7 cellular contexts compared by ENCODE assay signal in the genomic region with DNA sequence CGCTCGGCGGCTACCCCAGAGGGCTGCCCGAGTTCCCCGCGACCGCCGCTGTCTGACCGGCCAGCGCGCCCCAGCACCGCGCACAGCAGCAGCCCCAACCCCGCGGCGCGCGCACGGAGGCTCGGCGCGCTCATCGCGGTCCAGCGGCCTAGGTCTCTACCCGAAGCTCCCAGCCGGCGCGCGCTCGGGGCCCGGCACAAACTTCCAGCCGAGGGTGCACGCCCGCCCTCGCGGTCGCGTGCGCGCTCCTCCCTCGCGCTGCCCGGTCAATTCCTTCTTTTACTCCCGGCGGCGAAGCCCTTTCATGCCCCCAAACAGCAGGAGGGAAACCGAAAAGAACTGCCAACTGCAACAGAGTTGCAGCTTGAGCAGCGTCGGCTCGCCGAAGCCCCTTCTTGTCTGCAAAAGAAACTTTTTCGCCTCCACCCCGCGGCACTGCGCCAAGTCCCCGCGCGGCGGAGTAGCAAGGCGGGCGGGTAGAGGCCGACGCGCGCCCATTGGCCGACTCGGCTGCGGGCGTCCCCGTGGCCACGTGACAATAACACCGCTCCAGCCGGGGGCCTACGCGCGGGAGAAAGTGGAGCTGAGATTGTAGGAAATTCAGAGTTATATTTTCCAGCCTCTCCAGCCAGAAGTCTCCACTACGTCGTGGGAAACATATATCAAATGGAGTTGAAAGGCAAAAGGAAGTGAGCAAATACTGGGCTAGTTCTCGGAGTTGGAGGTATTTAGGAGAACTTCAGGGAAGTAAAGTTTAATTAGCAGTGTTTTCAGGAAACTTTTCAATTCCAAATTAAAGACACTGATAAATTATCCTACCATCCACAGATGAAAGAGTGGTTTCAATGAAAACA. TPM values are rescaled to one million over a fixed set of nuclear protein-coding genes. Genes with fewer than 3 reads are reported as not detected.
DNase-seq lines count a peak whose midpoint lies in the region; FAIRE-seq and TF ChIP-seq lines count a peak whose summit lies in the region.

LRIG3 (minus strand) TSS at position 403 of the 854 bp plus-strand sequence; CDS start at position 134, 269 bp downstream.

- H2BK12ac ChIP-seq in H1 (ENCODE audit: low read depth, low read length): no peak within 1 kb of the TSS; the same call in 1 of the 2 replicates

- TF ChIP-seq EP300 in Ishikawa (IDR thresholded peaks at IDR 0.05; ENCODE audit: borderline replicate concordance) (no peak; the same call in 1 of the 2 replicates), H1 (IDR thresholded peaks at IDR 0.05; ENCODE audit: borderline replicate concordance in 1 of 2, low read depth in 2 of 2, low read length in 2 of 2) (no peak)

- peak within 1 kb of the TSS; percentile 50 to 76 (median 61) for H3K4me3 ChIP-seq in H1 (ENCODE audit: extremely low read depth in 1 of 4, insufficient read depth in 2 of 4, low read depth in 3 of 4, low read length in 4 of 4)
- peak within 1 kb of the TSS; percentile 73 for H3K4me3 ChIP-seq in lower leg skin (ENCODE audit: low read depth, poor library complexity, severe bottlenecking)
- peak within 1 kb of the TSS; percentile 76 to 95 for H3K4me3 ChIP-seq in stomach smooth muscle (ENCODE audit: low read length in 2 of 2)

- no peak for TF ChIP-seq POLR2A in H1 (IDR thresholded peaks at IDR 0.05; ENCODE audit: control extremely low read depth in 1 of 2, low read depth in 2 of 2, low read length in 2 of 2)
- TF ChIP-seq POLR2A in lower leg skin (IDR thresholded peaks at IDR 0.05): no peak

- no peak within 1 kb of the TSS for H2AK5ac ChIP-seq in H1 (ENCODE audit: low read depth, low read length)

- H4K20me1 ChIP-seq in H1 (replicated peaks in 1 of 2; ENCODE audit: control insufficient read depth in 1 of 2, insufficient read depth in 2 of 2, low read length in 2 of 2): no peaks in the 10 kb centered on the region

- POLR2A ChIA-PET in H1 (lab: Charles Lee; ENCODE audit: partially characterized antibody): interaction anchor here (0.6 to 1.9 kb wide), 2 partner anchors 13 to 110 kb away, joined by 3 to 6 read pairs; no protein-coding TSS in a partner anchor

- peak within 1 kb of the TSS; percentile 90 for H2AFZ ChIP-seq in H1 (ENCODE audit: low read length)

- H2BK20ac ChIP-seq in H1 (ENCODE audit: low read length): no peak within 1 kb of the TSS

- H3K27ac ChIP-seq in H1 (ENCODE audit: low read depth, low read length) (peak within 1 kb of the TSS; percentile 24; the same call in 1 of the 2 replicates), stomach smooth muscle (ENCODE audit: low read length) (peak within 1 kb of the TSS; percentile 90)

- peak within 1 kb of the TSS; percentile 63 for H4K5ac ChIP-seq in H1 (ENCODE audit: insufficient read length, low read depth, low read length)

- no peak within 1 kb of the TSS for H3K23ac ChIP-seq in H1 (ENCODE audit: insufficient read length)

- H2BK5ac ChIP-seq in H1 (ENCODE audit: low read depth, low read length): no peak within 1 kb of the TSS; the same call in 1 of the 2 replicates

- CTCF ChIA-PET in H1 (lab: Charles Lee; ENCODE audit: partially characterized antibody): interaction anchor here (0.6 to 2.6 kb wide), 5 partner anchors 11 to 380 kb away, joined by 3 to 15 read pairs (median 3); no protein-coding TSS in a partner anchor

- peak within 1 kb of the TSS; percentile 39 for H4K91ac ChIP-seq in H1 (replicated peaks; ENCODE audit: insufficient read length, low read length)

- DNase-seq in GM13976 (ENCODE audit: low spot score) (peak; percentile 76), GOT3 (lab: John Stamatoyannopoulos, UW) (peak; percentile 96), SW 1271 (lab: John Stamatoyannopoulos, UW) (peak; percentile 50 to 79), H1 (ENCODE audit: low read depth in 1 of 2, low spot score in 2 of 2) (peak in 1 of 2 experiments; percentile 83), lower leg skin (ENCODE audit: low spot score in 2 of 2) (peak; percentile 86 to 97)

- TF ChIP-seq RAD21 in Ishikawa (IDR thresholded peaks at IDR 0.05; ENCODE audit: low read depth) (no peak), H1 (IDR thresholded peaks at IDR 0.05 in 1 of 2, conservative IDR thresholded peaks at IDR 0.05 in 1 of 2; ENCODE audit: low read depth in 2 of 2, low read length in 2 of 2) (no peak)

- H3K27me3 ChIP-seq in H1 (replicated peaks in 1 of 4; ENCODE audit: control insufficient read depth in 3 of 4, extremely low read depth in 1 of 4, insufficient read depth in 3 of 4, low read length in 3 of 4): peaks cover 0 to 7% (median 2%) of the 10 kb centered on the region in 4 experiments; a peak in 2 of 7 replicates
- no peaks in the 10 kb centered on the region for H3K27me3 ChIP-seq in stomach smooth muscle (ENCODE audit: control insufficient read depth in 1 of 2, insufficient read depth in 2 of 2, low read length in 2 of 2)

- peaks cover 0 to 6% (median 2%) of the 10 kb centered on the region in 4 experiments; a peak in 4 of 7 replicates for H3K4me1 ChIP-seq in H1 (replicated peaks in 1 of 4; ENCODE audit: control insufficient read depth in 3 of 4, insufficient read depth in 4 of 4, low read length in 3 of 4)
- peaks cover 2% of the 10 kb centered on the region for H3K4me1 ChIP-seq in stomach smooth muscle (ENCODE audit: control insufficient read depth, insufficient read depth, low read length)

- WGBS in H1 (ENCODE audit: extremely low coverage in 1 of 2, insufficient coverage in 1 of 2, insufficient read length in 1 of 2, insufficient replicate concordance in 2 of 2, low coverage in 1 of 2, low lambda C conversion rate in 2 of 2, missing lambda C conversion rate in 1 of 2), 2 experiments: 2% methylated on average over 38 of the region's 80 CpGs; no CpG with 5 or more reads in 1 of the 2 experiments
- 0 to 1% methylated on average over 49 to 58 of the region's 80 CpGs for whole genome bisulfite sequencing in lower leg skin, 2 donors

- peak within 1 kb of the TSS; percentile 56 to 78 (median 61) for H3K9ac ChIP-seq in H1 (replicated peaks in 1 of 4; ENCODE audit: extremely low read depth in 1 of 4, low read depth in 3 of 4, low read length in 3 of 4)
- peak within 1 kb of the TSS; percentile 78 to 91 for H3K9ac ChIP-seq in stomach smooth muscle (ENCODE audit: low read length in 2 of 2)

- peaks cover 0 to 24% of the 10 kb centered on the region in 2 experiments; a peak in 2 of 4 replicates for H3K79me2 ChIP-seq in H1 (ENCODE audit: control insufficient read depth in 1 of 2, insufficient read depth in 2 of 2, low read length in 2 of 2)

- peak within 1 kb of the TSS; percentile 67 for H3K56ac ChIP-seq in H1 (replicated peaks; ENCODE audit: insufficient read length, low read depth, low read length)

- no peak for FAIRE-seq in H1 (lab: Jason Lieb, UNC)

- peak within 1 kb of the TSS; percentile 84 to 95 for H3K4me2 ChIP-seq in H1 (ENCODE audit: insufficient read depth in 1 of 2, low read depth in 2 of 2, low read length in 2 of 2)

- H2BK15ac ChIP-seq in H1 (ENCODE audit: low read length): peak within 1 kb of the TSS; percentile 81; the same call in 1 of the 2 replicates

- H3K14ac ChIP-seq in H1 (ENCODE audit: insufficient read length): peak within 1 kb of the TSS; percentile 33

- H3K79me1 ChIP-seq in H1 (ENCODE audit: low read depth, low read length): no peaks in the 10 kb centered on the region

- H3K9me3 ChIP-seq in H1 (ENCODE audit: insufficient read depth in 2 of 2, low read depth in 1 of 2, low read length in 1 of 2) (no peaks in the 10 kb centered on the region), stomach smooth muscle (ENCODE audit: control insufficient read depth in 2 of 2, low read length in 2 of 2) (no peaks in the 10 kb centered on the region)

- intact Hi-C loops in lower leg skin (cut with DNase I; ENCODE audit: low total_unique reads): no loop called here

- H3K23me2 ChIP-seq in H1 (ENCODE audit: low read depth, low read length): peaks cover 9% of the 10 kb centered on the region

- no peak within 1 kb of the TSS for H2BK120ac ChIP-seq in H1 (replicated peaks; ENCODE audit: low read depth, low read length)

- TF ChIP-seq CTCF in GM13976 (IDR thresholded peaks at IDR 0.05; ENCODE audit: borderline replicate concordance, control extremely low read depth, extremely low read depth, insufficient read depth, missing control alignments) (no peak), H1 (IDR thresholded peaks at IDR 0.05; ENCODE audit: control extremely low read depth in 1 of 3, insufficient read depth in 1 of 3, low read depth in 1 of 3, low read length in 3 of 3) (peak in 1 of 3 experiments; percentile 14; a peak in 1 of 4 replicates), lower leg skin (IDR thresholded peaks at IDR 0.05) (no peak)

- peak within 1 kb of the TSS; percentile 92 for H3K18ac ChIP-seq in H1 (ENCODE audit: extremely low read depth, low read length)

- H3K36me3 ChIP-seq in H1 (ENCODE audit: control insufficient read depth in 2 of 4, insufficient read depth in 4 of 4, low read length in 3 of 4) (no peaks in the 10 kb centered on the region), stomach smooth muscle (ENCODE audit: control insufficient read depth in 2 of 2, insufficient read depth in 2 of 2, low read length in 2 of 2) (no peaks in the 10 kb centered on the region)

- in situ Hi-C loops in GM13976 (cut with MboI; ENCODE audit: low sequenced_read_pairs, unreplicated experiment): no loop called here

- H4K8ac ChIP-seq in H1 (ENCODE audit: extremely low read depth, insufficient read depth, low read length): peak within 1 kb of the TSS; percentile 91

- no peak within 1 kb of the TSS for H3K4ac ChIP-seq in H1 (replicated peaks; ENCODE audit: insufficient read length, low read depth, low read length)

TF ChIP-seq in Ishikawa, 13 proteins besides CTCF, POLR2A, EP300 and RAD21 (continues in another document):
- no peak for TF ChIP-seq CREB1 (IDR thresholded peaks at IDR 0.05; ENCODE audit: low read depth)

TF ChIP-seq in H1, 55 proteins besides CTCF, POLR2A, EP300 and RAD21 (continues in another document):
- TF ChIP-seq TBP (IDR thresholded peaks at IDR 0.05; ENCODE audit: low read depth, low read length): peak; percentile 62
- no peak for TF ChIP-seq CBX5 (IDR thresholded peaks at IDR 0.05; ENCODE audit: low read depth, low read length)
- TF ChIP-seq KDM4A (IDR thresholded peaks at IDR 0.05; ENCODE audit: low read depth, low read length, severe bottlenecking): peak; percentile 88
- 0 out of 2 replicates have a peak, but pooled peaks have one; percentile 46 for TF ChIP-seq PHF8 (conservative IDR thresholded peaks at IDR 0.05; ENCODE audit: low read depth, low read length)

RNA-seq across cellular contexts. Expression of gene LRIG3, which starts in this region (rescaled TPM):
- total RNA-seq in H1 (2021; fragmentation: NEBNext Ultra II Directional; extraction: Animal tissue kit (Norgen Biotek cat#: 25700)): 9.1 and 9.3 TPM in 2 replicates
- polyA plus RNA-seq in H1 (2011; rRNA removed): 4.4 and 6.5 TPM in 2 replicates
- polyA plus RNA-seq in H1 (2011; cell fraction: cytosol; rRNA removed): 5.4 TPM
- 7.1 TPM for polyA plus RNA-seq in H1 (2011; cell fraction: nucleus; rRNA removed)
- polyA plus RNA-seq in H1 (2012, experiment 1 of 2): 5.7 to 6.6 TPM (median 6.0 TPM) in 4 replicates
- 0.39 TPM for polyA plus RNA-seq in H1 (2012, experiment 2 of 2)
- 5.3 TPM for polyA plus RNA-seq in H1 (2013, experiment 1 of 2)
- 5.6 TPM for polyA plus RNA-seq in H1 (2013, experiment 2 of 2)
- 26.3 and 31.3 TPM in 2 replicates for polyA minus RNA-seq in H1 (2011; rRNA and poly(A)+ RNA removed)
- polyA minus RNA-seq in H1 (2011; cell fraction: cytosol; rRNA and poly(A)+ RNA removed): 6.6 TPM
- 58.3 TPM for polyA minus RNA-seq in H1 (2011; cell fraction: nucleus; rRNA and poly(A)+ RNA removed)
- total RNA-seq in lower leg skin: 100 to 1,000 TPM in 3 of 4 donors, 10 to 100 TPM in 1; 87.7 to 134 (median 117) TPM
